ENCODE assay signal across 1 cellular context in genomic region chr6:44466955-44467354, GRCh38.
TF ChIP-seq lines count a peak whose summit lies in the region.

No MANE protein-coding gene starts in this region.

TF ChIP-seq in K562, 482 proteins besides CTCF, POLR2A, EP300 and RAD21 (continued from another document):
- TF ChIP-seq, protein P1, sequence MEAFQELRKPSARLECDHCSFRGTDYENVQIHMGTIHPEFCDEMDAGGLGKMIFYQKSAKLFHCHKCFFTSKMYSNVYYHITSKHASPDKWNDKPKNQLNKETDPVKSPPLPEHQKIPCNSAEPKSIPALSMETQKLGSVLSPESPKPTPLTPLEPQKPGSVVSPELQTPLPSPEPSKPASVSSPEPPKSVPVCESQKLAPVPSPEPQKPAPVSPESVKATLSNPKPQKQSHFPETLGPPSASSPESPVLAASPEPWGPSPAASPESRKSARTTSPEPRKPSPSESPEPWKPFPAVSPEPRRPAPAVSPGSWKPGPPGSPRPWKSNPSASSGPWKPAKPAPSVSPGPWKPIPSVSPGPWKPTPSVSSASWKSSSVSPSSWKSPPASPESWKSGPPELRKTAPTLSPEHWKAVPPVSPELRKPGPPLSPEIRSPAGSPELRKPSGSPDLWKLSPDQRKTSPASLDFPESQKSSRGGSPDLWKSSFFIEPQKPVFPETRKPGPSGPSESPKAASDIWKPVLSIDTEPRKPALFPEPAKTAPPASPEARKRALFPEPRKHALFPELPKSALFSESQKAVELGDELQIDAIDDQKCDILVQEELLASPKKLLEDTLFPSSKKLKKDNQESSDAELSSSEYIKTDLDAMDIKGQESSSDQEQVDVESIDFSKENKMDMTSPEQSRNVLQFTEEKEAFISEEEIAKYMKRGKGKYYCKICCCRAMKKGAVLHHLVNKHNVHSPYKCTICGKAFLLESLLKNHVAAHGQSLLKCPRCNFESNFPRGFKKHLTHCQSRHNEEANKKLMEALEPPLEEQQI (IDR thresholded peaks at IDR 0.05): no peak
- peak; percentile 29; the same call in 1 of the 2 replicates for TF ChIP-seq C11orf30 (IDR thresholded peaks at IDR 0.05; ENCODE audit: low read depth)
- TF ChIP-seq MAFK (IDR thresholded peaks at IDR 0.05; ENCODE audit: low read length): 0 out of 2 replicates have a peak, but pooled peaks have one; percentile 14
